In the genomic region with DNA sequence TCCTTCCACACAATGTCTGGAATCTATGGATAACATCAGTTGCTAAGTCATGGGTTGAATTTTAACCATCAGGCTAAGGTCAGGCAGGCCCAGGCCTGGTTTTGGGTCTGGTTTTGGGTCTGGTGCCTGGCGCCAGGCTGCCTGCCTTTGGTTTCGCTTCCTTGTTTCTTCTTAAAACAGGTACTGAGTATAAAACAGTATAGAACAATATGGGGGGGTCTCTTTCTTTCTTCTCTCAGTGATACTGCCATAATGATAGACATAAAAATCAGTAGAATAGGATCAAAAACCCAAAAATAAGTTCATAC, we compare ENCODE assay signal across 10 cellular contexts. TPM values are rescaled to one million over a fixed set of nuclear protein-coding genes. Genes with fewer than 3 reads are reported as not detected.
DNase-seq lines count a peak whose midpoint lies in the region; ATAC-seq, FAIRE-seq and TF ChIP-seq lines count a peak whose summit lies in the region.
"Not testable (repeated sequence)": the region's sequence is repeated elsewhere in the genome, so short reads cannot be mapped to it uniquely, and the experiment has no call there.
"Had no signal": no experiment of that assay in that cellular context is flagged by ENCODE, and none has a peak within 500 bp of the region (broad histone marks: within the 10 kb centered on the region; RNA-seq: fewer than 3 reads in every experiment).

No MANE protein-coding gene starts in this region.

- not testable (repeated sequence) for DNase-seq in GM12892 (ENCODE audit: insufficient read length); Karpas-422; hepatocyte (ENCODE audit: low spot score)

- H3K27me3 ChIP-seq in Karpas-422 (ENCODE audit: low read length); OCI-LY3 (ENCODE audit: low read depth, low read length); hepatocyte: not testable (repeated sequence)

- peak overlapping the region; percentile 60; the same call in 1 of the 2 replicates for H2AFZ ChIP-seq in Karpas-422 (ENCODE audit: low read length)
- H2AFZ ChIP-seq in OCI-LY3 (ENCODE audit: low read depth, low read length), result peak overlapping the region; percentile 91
- H2AFZ ChIP-seq in hepatocyte, result not testable (repeated sequence)

- not testable (repeated sequence) for TF ChIP-seq POLR2A in GM12892 (IDR thresholded peaks at IDR 0.05; ENCODE audit: low read depth, low read length)

- peak; percentile 83 for FAIRE-seq in GM12892 (lab: Jason Lieb, UNC)

- not testable (repeated sequence) for H3K27ac ChIP-seq in Karpas-422 (ENCODE audit: low read length)
- H3K27ac ChIP-seq in OCI-LY3 (ENCODE audit: low read length) (peak overlapping the region; percentile 48), hepatocyte (peak overlapping the region; percentile 15)

- H3K4me3 ChIP-seq in Karpas-422 (ENCODE audit: low read length); hepatocyte: not testable (repeated sequence)
- H3K4me3 ChIP-seq in OCI-LY3 (ENCODE audit: low read length), result peak overlapping the region; percentile 41

- H3K4me2 ChIP-seq in Karpas-422 (ENCODE audit: low read depth, low read length, poor library complexity, severe bottlenecking) (peak overlapping the region; percentile 10), OCI-LY3 (ENCODE audit: low read length) (peak overlapping the region; percentile 62)
- H3K4me2 ChIP-seq in hepatocyte, result not testable (repeated sequence)

- H3K4me1 ChIP-seq in Karpas-422 (ENCODE audit: low read length) (peaks cover 12% of the 10 kb centered on the region), OCI-LY3 (ENCODE audit: low read length) (peaks cover 17% of the 10 kb centered on the region)
- H3K4me1 ChIP-seq in hepatocyte (ENCODE audit: insufficient read depth), result not testable (repeated sequence)

- H3K79me2 ChIP-seq in Karpas-422 (ENCODE audit: low read length); OCI-LY3 (ENCODE audit: low read length); hepatocyte: not testable (repeated sequence)

- H3K9me3 ChIP-seq in Karpas-422 (ENCODE audit: low read length); hepatocyte (ENCODE audit: low read depth): not testable (repeated sequence)
- H3K9me3 ChIP-seq in OCI-LY3 (ENCODE audit: insufficient read depth, low read length), result peaks cover 16% of the 10 kb centered on the region; the same call in 1 of the 2 replicates

- ATAC-seq in GM18907 (IDR thresholded peaks at IDR 0.05; ENCODE audit: unreplicated experiment) (peak; percentile 22), GM21447 (IDR thresholded peaks at IDR 0.05; ENCODE audit: unreplicated experiment) (peak; percentile 48), HG02759 (IDR thresholded peaks at IDR 0.05; ENCODE audit: unreplicated experiment) (peak; percentile 33)

- not testable (repeated sequence) for H4K20me1 ChIP-seq in Karpas-422 (ENCODE audit: insufficient read depth, low read depth, low read length); OCI-LY3 (ENCODE audit: insufficient read depth, low read length); hepatocyte (ENCODE audit: insufficient read depth, poor library complexity, severe bottlenecking)

- H3K9me2 ChIP-seq in Karpas-422 (replicated peaks; ENCODE audit: insufficient read depth, low read length); hepatocyte (replicated peaks; ENCODE audit: insufficient read depth): not testable (repeated sequence)

- H3K9ac ChIP-seq in Karpas-422 (ENCODE audit: low read length), result not testable (repeated sequence)
- H3K9ac ChIP-seq in OCI-LY3 (ENCODE audit: low read length), result peak overlapping the region; percentile 22; the same call in 1 of the 2 replicates

- 87% methylated on average over 2 of the region's 2 CpGs for WGBS in hepatocyte (ENCODE audit: low lambda C conversion rate, missing lambda C conversion rate)

- not testable (repeated sequence) for TF ChIP-seq CTCF in OCI-LY3 (IDR thresholded peaks at IDR 0.05; ENCODE audit: low read depth, low read length); hepatocyte (IDR thresholded peaks at IDR 0.05; ENCODE audit: poor library complexity)

- not testable (repeated sequence) for H3K36me3 ChIP-seq in Karpas-422 (ENCODE audit: insufficient read depth, low read length); hepatocyte (replicated peaks; ENCODE audit: insufficient read depth, low read depth)
- H3K36me3 ChIP-seq in OCI-LY3 (replicated peaks; ENCODE audit: low read depth, low read length), result peaks cover 23% of the 10 kb centered on the region

RNA-seq across cellular contexts. Expression of a gene that starts 14.9 kb away (rescaled TPM):
- not detected for polyA plus RNA-seq in GM12892 (2012; ENCODE audit: missing spikeins)
- not detected in 2 replicates for total RNA-seq in Karpas-422 (2014; rRNA removed; shearing (Covaris generic); ENCODE audit: low replicate concordance)
- total RNA-seq in hepatocyte, result 1.5 and 3.8 TPM in 2 replicates
- 1.7 and 2.3 TPM in 2 replicates for polyA plus RNA-seq in hepatocyte
- total RNA-seq: PC-9; T-helper 1 cell treated with Interleukin-12 subunit alpha and Interleukin-12 subunit beta and Interleukin-4 antibody, amounts not matched to agents 30 ng/mL and 1 ng/mL, for 36 hours had no signal

RNA-seq across cellular contexts. Expression of a gene that starts 40.0 kb away (rescaled TPM):
- polyA plus RNA-seq in GM12892 (2012; ENCODE audit: missing spikeins), result not detected
- total RNA-seq in Karpas-422 (2014; rRNA removed; shearing (Covaris generic); ENCODE audit: low replicate concordance), result not detected in 2 replicates
- total RNA-seq in hepatocyte, result not detected in 2 replicates
- polyA plus RNA-seq in hepatocyte, result not detected in 2 replicates
- total RNA-seq: H4; PC-9; T-helper 1 cell treated with Interleukin-12 subunit alpha and Interleukin-12 subunit beta and Interleukin-4 antibody, amounts not matched to agents 30 ng/mL and 1 ng/mL, for 36 hours had no signal
